In the genomic region with DNA sequence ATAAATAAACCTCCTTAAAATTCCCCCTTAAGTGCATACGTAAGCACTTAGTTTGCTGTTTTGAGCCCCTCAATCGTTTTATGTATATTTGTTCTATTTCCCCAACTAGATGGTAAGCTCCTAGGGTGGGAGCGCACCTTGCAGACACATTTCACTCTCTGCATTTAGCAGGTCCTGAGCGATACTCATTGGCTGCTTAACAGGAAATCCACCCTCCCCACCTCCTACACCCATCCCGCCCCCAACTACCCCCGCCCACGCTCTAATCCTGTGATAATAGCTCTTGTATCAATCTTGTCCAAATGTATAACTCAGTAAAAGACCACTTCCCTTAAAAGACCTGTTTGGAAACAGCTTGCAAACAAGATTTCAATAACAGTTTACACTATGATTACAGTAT, we compare ENCODE assay signal across 12 cellular contexts. TPM values are rescaled to one million over a fixed set of nuclear protein-coding genes. Genes with fewer than 3 reads are reported as not detected.
A peak's percentile ranks its signal among the peaks of the same experiment; 100 is the strongest.
DNase-seq lines count a peak whose midpoint lies in the region; ATAC-seq, FAIRE-seq and TF ChIP-seq lines count a peak whose summit lies in the region.
"Had no signal": no experiment of that assay in that cellular context is flagged by ENCODE, and none has a peak within 500 bp of the region (broad histone marks: within the 10 kb centered on the region; RNA-seq: fewer than 3 reads in every experiment).

No MANE protein-coding gene starts in this region.

- DNase-seq in CD4-positive, CD25-positive, alpha-beta regulatory T cell, result peak; percentile 42 to 83 (median 55)
- DNase-seq in H54 (ENCODE audit: insufficient read length, low spot score) (peak; percentile 48), T-helper 2 cell (peak in 3 of 5 experiments; percentile 40 to 84 (median 45)), DMS53 (lab: John Stamatoyannopoulos, UW) (no peak), dermis blood vessel endothelial cell (no peak)
- DNase-seq in stimulated activated CD4-positive, alpha-beta T cell treated with anti-CD3 and anti-CD28 coated beads, Interleukin-1b, Interleukin-23, amount 100 ng/mL, for 48 hours, result no peak
- DNase-seq: Calu3, PC-3, tibial artery had no signal

- no peak for TF ChIP-seq POLR2A in H54 (IDR thresholded peaks at IDR 0.05; ENCODE audit: low read depth, low read length)

- no peaks in the 10 kb centered on the region for H3K27me3 Mint-ChIP-seq in CD4-positive, CD25-positive, alpha-beta regulatory T cell

- H3K9me3 Mint-ChIP-seq in CD4-positive, CD25-positive, alpha-beta regulatory T cell, result no peaks in the 10 kb centered on the region

- H3K27ac Mint-ChIP-seq in CD4-positive, CD25-positive, alpha-beta regulatory T cell, result peak overlapping the region; percentile 64 to 94 (median 87)

- FAIRE-seq in H54 (lab: Jason Lieb, UNC), result no peak
- FAIRE-seq: colon had no signal

- peak overlapping the region; percentile 63 for H3K27ac ChIP-seq in CD4-positive, CD25-positive, alpha-beta regulatory T cell (ENCODE audit: insufficient read depth, low read length, poor library complexity, severe bottlenecking)
- H3K27ac ChIP-seq in duodenal mucosa (ENCODE audit: low read depth, low read length), result no peak overlapping the region
- H3K27ac ChIP-seq: tibial artery had no signal

- peaks cover 40% of the 10 kb centered on the region for H3K4me1 ChIP-seq in CD4-positive, CD25-positive, alpha-beta regulatory T cell (ENCODE audit: control insufficient read depth, insufficient read depth, low read length, poor library complexity, severe bottlenecking)
- H3K4me1 ChIP-seq in duodenal mucosa (ENCODE audit: control insufficient read depth in 1 of 2, insufficient read depth in 2 of 2, low read length in 2 of 2), result peaks cover 14 to 30% of the 10 kb centered on the region in 2 donors

- H3K36me3 ChIP-seq in CD4-positive, CD25-positive, alpha-beta regulatory T cell (ENCODE audit: control insufficient read depth, insufficient read depth, low read length), result no peaks in the 10 kb centered on the region
- no peaks in the 10 kb centered on the region for H3K36me3 ChIP-seq in duodenal mucosa (ENCODE audit: control insufficient read depth in 1 of 2, insufficient read depth in 2 of 2, low read length in 2 of 2)
- H3K36me3 ChIP-seq: tibial artery had no signal

- no peak overlapping the region for H3K9ac ChIP-seq in duodenal mucosa (ENCODE audit: low read depth in 1 of 2, low read length in 2 of 2)

- ATAC-seq in CD4-positive, CD25-positive, alpha-beta regulatory T cell (ENCODE audit: low read depth in 2 of 2), result peak; percentile 77
- no peak for ATAC-seq in HG03439 (IDR thresholded peaks at IDR 0.05; ENCODE audit: unreplicated experiment)
- ATAC-seq: PC-3 had no signal

- H3K36me3 Mint-ChIP-seq in CD4-positive, CD25-positive, alpha-beta regulatory T cell, result peaks cover 4% of the 10 kb centered on the region

- H3K27me3 ChIP-seq in CD4-positive, CD25-positive, alpha-beta regulatory T cell (ENCODE audit: control insufficient read depth, insufficient read depth, low read length), result no peaks in the 10 kb centered on the region
- H3K27me3 ChIP-seq in duodenal mucosa (ENCODE audit: control insufficient read depth in 1 of 2, insufficient read depth in 2 of 2, low read length in 2 of 2), result no peaks in the 10 kb centered on the region

- peak overlapping the region; percentile 59 to 90 (median 88) for H3K4me3 Mint-ChIP-seq in CD4-positive, CD25-positive, alpha-beta regulatory T cell

- peaks cover 11 to 46% (median 34%) of the 10 kb centered on the region in 4 donors for H3K4me1 Mint-ChIP-seq in CD4-positive, CD25-positive, alpha-beta regulatory T cell

- H3K9me3 ChIP-seq in CD4-positive, CD25-positive, alpha-beta regulatory T cell (ENCODE audit: control insufficient read depth in 2 of 2, low read length in 2 of 2), result no peaks in the 10 kb centered on the region
- no peaks in the 10 kb centered on the region for H3K9me3 ChIP-seq in duodenal mucosa (ENCODE audit: control insufficient read depth in 1 of 2, low read length in 2 of 2)
- H3K9me3 ChIP-seq: tibial artery had no signal

- peak overlapping the region; percentile 67 for H3K4me3 ChIP-seq in CD4-positive, CD25-positive, alpha-beta regulatory T cell (ENCODE audit: low read depth, low read length)
- peak overlapping the region; percentile 44 to 46 for H3K4me3 ChIP-seq in duodenal mucosa (ENCODE audit: low read depth in 1 of 2, low read length in 2 of 2)
- H3K4me3 ChIP-seq: tibial artery had no signal

RNA-seq across cellular contexts. Expression of a gene that starts 8.2 kb away (rescaled TPM):
- total RNA-seq in CD4-positive, CD25-positive, alpha-beta regulatory T cell, result 7.0 TPM
- 10 to 100 TPM in 1 of 4 donors, 1 to 10 TPM in 3; 6.6 to 17.3 (median 8.6) TPM for polyA plus RNA-seq in CD4-positive, CD25-positive, alpha-beta regulatory T cell
- not detected in 2 replicates for total RNA-seq in dermis blood vessel endothelial cell

RNA-seq across cellular contexts. Expression of a gene that starts 19.6 kb away (rescaled TPM):
- total RNA-seq in CD4-positive, CD25-positive, alpha-beta regulatory T cell, result 13.7 TPM
- under 1 TPM in 1 of 4 donors, not detected in 3; 0.41 TPM for polyA plus RNA-seq in CD4-positive, CD25-positive, alpha-beta regulatory T cell
- 0.42 and 1.5 TPM in 2 replicates for total RNA-seq in dermis blood vessel endothelial cell

RNA-seq across cellular contexts. Expression of a gene that starts 20.4 kb away (rescaled TPM):
- total RNA-seq in CD4-positive, CD25-positive, alpha-beta regulatory T cell, result 474 TPM
- polyA plus RNA-seq in CD4-positive, CD25-positive, alpha-beta regulatory T cell, result 10 to 100 TPM; 32.2 to 43.4 (median 38.8) TPM
- total RNA-seq in dermis blood vessel endothelial cell, result 213 and 302 TPM in 2 replicates

RNA-seq across cellular contexts. Expression of a gene that starts 35.3 kb away (rescaled TPM):
- 34.6 TPM for total RNA-seq in CD4-positive, CD25-positive, alpha-beta regulatory T cell
- polyA plus RNA-seq in CD4-positive, CD25-positive, alpha-beta regulatory T cell, result 10 to 100 TPM; 70.5 to 90.6 (median 82.4) TPM
- total RNA-seq in dermis blood vessel endothelial cell, result 44.0 and 61.1 TPM in 2 replicates

RNA-seq across cellular contexts. Expression of a gene that starts 59.5 kb away (rescaled TPM):
- total RNA-seq in CD4-positive, CD25-positive, alpha-beta regulatory T cell, result 77.5 TPM
- polyA plus RNA-seq in CD4-positive, CD25-positive, alpha-beta regulatory T cell, result 10 to 100 TPM; 13.2 to 34.0 (median 22.5) TPM
- total RNA-seq in dermis blood vessel endothelial cell, result 15.5 and 19.3 TPM in 2 replicates

Comparison
In these comparisons a context has a peak if more than half of its experiments do, and no peak if none do; other contexts are left out.
1. DNase-seq: peak in CD4-positive, CD25-positive, alpha-beta regulatory T cell (3 of 3), H54 (single experiment) and T-helper 2 cell (3 of 5); none in DMS53 (single experiment), stimulated activated CD4-positive, alpha-beta T cell treated with anti-CD3 and anti-CD28 coated beads, Interleukin-1b, Interleukin-23, amount 100 ng/mL, for 48 hours (single experiment) and dermis blood vessel endothelial cell (single experiment).